18 cellular contexts compared by ENCODE assay signal in the genomic region with DNA sequence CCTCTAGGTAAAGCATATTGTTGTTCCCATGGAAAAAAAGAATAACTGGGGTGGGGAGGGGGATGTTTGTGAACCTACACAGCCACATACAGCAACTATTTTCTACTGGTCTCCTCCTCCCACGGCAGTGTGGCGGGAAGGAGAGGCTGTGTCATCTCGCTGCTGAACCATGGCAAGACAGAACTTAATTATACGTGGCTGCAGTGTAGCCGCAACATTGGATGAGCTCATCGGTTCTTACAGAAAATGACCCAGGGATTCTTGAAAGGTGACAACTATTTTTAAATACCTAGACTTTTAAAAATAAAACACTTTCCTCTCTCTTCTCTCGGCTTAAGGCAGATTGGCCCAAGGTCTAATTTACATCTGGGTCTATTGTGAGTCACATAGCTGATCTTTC. TPM values are rescaled to one million over a fixed set of nuclear protein-coding genes. Genes with fewer than 3 reads are reported as not detected.
A peak's percentile ranks its signal among the peaks of the same experiment; 100 is the strongest.
DNase-seq lines count a peak whose midpoint lies in the region; ATAC-seq, FAIRE-seq and TF ChIP-seq lines count a peak whose summit lies in the region.
"Had no signal": no experiment of that assay in that cellular context is flagged by ENCODE, and none has a peak within 500 bp of the region (broad histone marks: within the 10 kb centered on the region; RNA-seq: fewer than 3 reads in every experiment).

No MANE protein-coding gene starts in this region.

- no peak for FAIRE-seq in H54 (lab: Jason Lieb, UNC)
- FAIRE-seq: HepG2 had no signal

- no peaks in the 10 kb centered on the region for H3K36me3 Mint-ChIP-seq in activated naive CD4-positive, alpha-beta T cell treated with anti-CD3 and anti-CD28 coated beads, Interleukin-2, amount 50 U/mL, for 72 hours

- no peak overlapping the region for H3K27ac Mint-ChIP-seq in activated naive CD4-positive, alpha-beta T cell treated with anti-CD3 and anti-CD28 coated beads, Interleukin-2, amount 50 U/mL, for 72 hours

- H3K9me3 Mint-ChIP-seq in activated naive CD4-positive, alpha-beta T cell treated with anti-CD3 and anti-CD28 coated beads, Interleukin-2, amount 50 U/mL, for 72 hours = no peaks in the 10 kb centered on the region

- H3K27me3 ChIP-seq in kidney epithelial cell (ENCODE audit: control insufficient read depth, insufficient read depth, low read length) = no peaks in the 10 kb centered on the region
- H3K27me3 ChIP-seq: SJCRH30 had no signal

- no peak overlapping the region for H3K4me3 ChIP-seq in kidney epithelial cell (ENCODE audit: low read depth, low read length)
- H3K4me3 ChIP-seq: SJCRH30 had no signal

- H3K36me3 ChIP-seq in kidney epithelial cell (ENCODE audit: control insufficient read depth, insufficient read depth, low read length) = no peaks in the 10 kb centered on the region
- H3K36me3 ChIP-seq: SJCRH30 had no signal

- no peak for TF ChIP-seq POLR2A in H54 (IDR thresholded peaks at IDR 0.05; ENCODE audit: low read depth, low read length)

- DNase-seq in H54 (ENCODE audit: insufficient read length, low spot score) (peak; percentile 24), RPMI7951 (ENCODE audit: low read depth) (peak; percentile 48), kidney epithelial cell (ENCODE audit: low read depth) (peak; percentile 74), NCI-H1436 treated with DMSO at 0.1 percent for 48 hours (lab: John Stamatoyannopoulos, UW) (no peak), NCI-H2029 treated with DMSO at 0.1 percent for 48 hours (lab: John Stamatoyannopoulos, UW) (no peak)
- DNase-seq in activated naive CD4-positive, alpha-beta T cell treated with anti-CD3 and anti-CD28 coated beads, Interleukin-2, amount 50 U/mL, for 72 hours (ENCODE audit: low spot score in 2 of 2) = no peak
- DNase-seq in activated T-cell treated with anti-CD3 and anti-CD28 coated beads, Interleukin-2, amount 50 U/mL, for 1 hour = no peak
- DNase-seq: COR-L47, DMS153, NCI-H1092 treated with DMSO at 0.1 percent for 48 hours, NCI-H1694 treated with DMSO at 0.1 percent for 48 hours, NCI-H345, NCI-H526, OCI-M1, SJCRH30 had no signal

- no peak for TF ChIP-seq CTCF in kidney epithelial cell (IDR thresholded peaks at IDR 0.05; ENCODE audit: insufficient read depth, low read length, poor library complexity, severe bottlenecking)

- no peak for ATAC-seq in activated naive CD4-positive, alpha-beta T cell treated with anti-CD3 and anti-CD28 coated beads, Interleukin-2, amount 50 U/mL, for 72 hours
- ATAC-seq: HCT116, HepG2 had no signal

RNA-seq across cellular contexts. Expression of a gene that starts 19.8 kb away (rescaled TPM):
- 0.49 TPM in 1 of 2 replicates, not detected in the other for total RNA-seq in RPMI7951 (2014; rRNA removed; shearing (Covaris generic))
- total RNA-seq in kidney epithelial cell = not detected in 2 replicates
- not detected for total RNA-seq in activated naive CD4-positive, alpha-beta T cell treated with anti-CD3 and anti-CD28 coated beads, Interleukin-2, amount 50 U/mL, for 72 hours
- total RNA-seq: MCF 10A, SJCRH30 had no signal

Comparison
In these comparisons a context has a peak if more than half of its experiments do, and no peak if none do; other contexts are left out.
1. DNase-seq: peak in H54 (single experiment), RPMI7951 (single experiment) and kidney epithelial cell (single experiment); none in NCI-H1436 treated with DMSO at 0.1 percent for 48 hours (single experiment), activated naive CD4-positive, alpha-beta T cell treated with anti-CD3 and anti-CD28 coated beads, Interleukin-2, amount 50 U/mL, for 72 hours (0 of 2), NCI-H2029 treated with DMSO at 0.1 percent for 48 hours (single experiment) and activated T-cell treated with anti-CD3 and anti-CD28 coated beads, Interleukin-2, amount 50 U/mL, for 1 hour (single experiment).